27 cellular contexts compared by ENCODE assay signal in the genomic region with DNA sequence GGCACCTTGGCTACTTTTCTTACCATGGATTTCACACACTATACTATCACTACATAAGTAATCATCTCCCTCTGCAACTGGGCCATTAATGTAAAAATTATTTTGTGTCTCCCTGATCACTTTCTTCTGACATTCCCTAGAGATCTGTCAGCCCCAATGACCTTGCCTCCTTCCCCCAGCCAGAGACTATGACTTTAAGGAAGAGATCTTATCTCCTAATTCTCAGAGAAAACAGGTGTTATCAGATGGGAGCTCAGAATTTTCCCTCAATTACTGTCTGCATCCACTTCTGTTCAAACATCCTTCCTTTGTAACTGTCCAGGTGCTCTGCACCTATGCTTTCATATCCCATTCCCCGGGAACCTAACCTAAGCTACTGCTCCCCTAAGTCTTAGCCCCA.
"Had no signal": no experiment of that assay in that cellular context is flagged by ENCODE, and none has a peak within 500 bp of the region (broad histone marks: within the 10 kb centered on the region; RNA-seq: fewer than 3 reads in every experiment).

No MANE protein-coding gene starts in this region.

- H3K27me3 ChIP-seq: ascending aorta, body of pancreas, MG63, SJSA1 had no signal

- H3K36me3 Mint-ChIP-seq: activated naive CD4-positive, alpha-beta T cell treated with anti-CD3 and anti-CD28 coated beads, Interleukin-2, amount 50 U/mL, for 24 hours; T-cell had no signal

- H3K4me1 Mint-ChIP-seq: activated naive CD4-positive, alpha-beta T cell treated with anti-CD3 and anti-CD28 coated beads, Interleukin-2, amount 50 U/mL, for 24 hours; T-cell had no signal

- DNase-seq: activated CD4-positive, alpha-beta T cell treated with anti-CD3 and anti-CD28 coated beads for 36 hours; activated CD4-positive, alpha-beta T cell treated with anti-CD3 and anti-CD28 coated beads, Interleukin-2, amount 50 U/mL, for 1 hour; activated CD8-positive, alpha-beta memory T cell treated with anti-CD3 and anti-CD28 coated beads, Interleukin-2, amount 50 U/mL, for 4 hours; activated CD8-positive, alpha-beta T cell treated with anti-CD3 and anti-CD28 coated beads for 36 hours; activated effector memory CD4-positive, alpha-beta T cell treated with Interleukin-2 at 50 U/mL for 16 hours; activated naive CD4-positive, alpha-beta T cell; amniotic stem cell; body of pancreas; central memory CD4-positive, alpha-beta T cell; MG63; MV-4-11; NCI-H1092 treated with DMSO at 0.1 percent for 48 hours; NCI-H1417 treated with DMSO at 0.1 percent for 48 hours; NCI-H187; NCI-H2081 treated with DMSO at 0.1 percent for 48 hours; NCI-H345; NCI-H510A; NCI-H526 treated with DMSO at 0.1 percent for 48 hours; NK-92 treated with Interleukin-12 subunit alpha and Interleukin-12 subunit beta, amount 100 ng/mL, for 24 hours; SHP77; T-cell; T-helper 2 cell; T1000; WERI-Rb-1 had no signal

- ATAC-seq: activated CD4-positive, alpha-beta T cell treated with anti-CD3 and anti-CD28 coated beads for 36 hours; activated CD8-positive, alpha-beta T cell treated with anti-CD3 and anti-CD28 coated beads for 36 hours; body of pancreas; T-cell had no signal

- H3K4me3 Mint-ChIP-seq: activated CD4-positive, alpha-beta T cell treated with anti-CD3 and anti-CD28 coated beads for 36 hours; activated CD8-positive, alpha-beta T cell treated with anti-CD3 and anti-CD28 coated beads for 36 hours; activated naive CD4-positive, alpha-beta T cell treated with anti-CD3 and anti-CD28 coated beads, Interleukin-2, amount 50 U/mL, for 24 hours; T-cell had no signal

- H3K4me1 ChIP-seq: ascending aorta, SJSA1 had no signal

- H3K9me3 Mint-ChIP-seq: activated CD8-positive, alpha-beta T cell treated with anti-CD3 and anti-CD28 coated beads for 36 hours; activated naive CD4-positive, alpha-beta T cell treated with anti-CD3 and anti-CD28 coated beads, Interleukin-2, amount 50 U/mL, for 24 hours; T-cell had no signal

- H3K9me3 ChIP-seq: ascending aorta, body of pancreas, MG63, SJSA1 had no signal

- H3K27me3 Mint-ChIP-seq: activated CD4-positive, alpha-beta T cell treated with anti-CD3 and anti-CD28 coated beads for 36 hours; activated naive CD4-positive, alpha-beta T cell treated with anti-CD3 and anti-CD28 coated beads, Interleukin-2, amount 50 U/mL, for 24 hours; T-cell had no signal

- H3K27ac ChIP-seq: ascending aorta, body of pancreas, SJSA1, WERI-Rb-1 had no signal

- H3K27ac Mint-ChIP-seq: activated CD4-positive, alpha-beta T cell treated with anti-CD3 and anti-CD28 coated beads for 36 hours; activated CD8-positive, alpha-beta T cell treated with anti-CD3 and anti-CD28 coated beads for 36 hours; activated naive CD4-positive, alpha-beta T cell treated with anti-CD3 and anti-CD28 coated beads, Interleukin-2, amount 50 U/mL, for 24 hours; T-cell had no signal
